Comparison of ENCODE assay signal across 8 cellular contexts in genomic region chr1:164166454-164166853, GRCh38.
A peak's percentile ranks its signal among the peaks of the same experiment; 100 is the strongest.
DNase-seq lines count a peak whose midpoint lies in the region; ATAC-seq and TF ChIP-seq lines count a peak whose summit lies in the region.
"Not testable (repeated sequence)": the region's sequence is repeated elsewhere in the genome, so short reads cannot be mapped to it uniquely, and the experiment has no call there.

No MANE protein-coding gene starts in this region.

- not testable (repeated sequence) for H3K4me2 ChIP-seq in SK-N-SH

- H3K9me2 ChIP-seq in SK-N-SH = not testable (repeated sequence)

- H3K4me1 ChIP-seq in SK-N-SH (ENCODE audit: control insufficient read depth in 1 of 2, insufficient read depth in 2 of 2, low read depth in 1 of 2, low read length in 1 of 2); heart right ventricle; thyroid gland: not testable (repeated sequence)

- H3K27me3 ChIP-seq in SK-N-SH (ENCODE audit: insufficient read depth); heart right ventricle; thyroid gland: not testable (repeated sequence)

- not testable (repeated sequence) for H3K4me3 ChIP-seq in HFF-Myc (replicated peaks; ENCODE audit: low read depth, low read length); SK-N-SH (ENCODE audit: low read depth in 2 of 2, low read length in 1 of 2); choroid plexus epithelial cell (ENCODE audit: low read depth, low read length); heart right ventricle; thyroid gland (replicated peaks in 1 of 3)

- not testable (repeated sequence) for H3K27ac ChIP-seq in C4-2B; SK-N-SH (ENCODE audit: low read depth in 2 of 2, low read length in 1 of 2); heart right ventricle; thyroid gland

- 14% methylated on average over 6 of the region's 6 CpGs for WGBS in SK-N-SH (ENCODE audit: low lambda C conversion rate)
- WGBS in heart right ventricle, 2 donors = 67 to 68% methylated on average over 6 of the region's 6 CpGs
- 68 to 70% methylated on average over 6 of the region's 6 CpGs for WGBS in thyroid gland, 2 donors

- CTCF ChIA-PET in SK-N-SH (lab: Yijun Ruan, JAX) = interaction anchor here (0.9 to 2.2 kb wide), 12 partner anchors 10 to 907 kb away, joined by 3 to 40 read pairs (median 4); no protein-coding TSS in a partner anchor

- not testable (repeated sequence) for TF ChIP-seq POLR2A in thyroid gland (IDR thresholded peaks at IDR 0.05)

- peak in 2 of 8 donors; percentile 47 to 48 for ATAC-seq in heart right ventricle

- not testable (repeated sequence) for H3K79me2 ChIP-seq in SK-N-SH (ENCODE audit: insufficient read depth)

- not testable (repeated sequence) for H3K9ac ChIP-seq in SK-N-SH

- TF ChIP-seq CTCF in C4-2B (conservative IDR thresholded peaks at IDR 0.05) (peak; percentile 87), HFF-Myc (IDR thresholded peaks at IDR 0.05; ENCODE audit: low read depth, low read length, missing control alignments) (peak; percentile 29), SK-N-SH (IDR thresholded peaks at IDR 0.05) (peak; percentile 39), choroid plexus epithelial cell (conservative IDR thresholded peaks at IDR 0.05; ENCODE audit: low read depth, low read length) (peak; percentile 51), heart right ventricle (IDR thresholded peaks at IDR 0.05) (peak in 6 of 9 donors; percentile 23 to 54 (median 48)), thyroid gland (IDR thresholded peaks at IDR 0.05) (peak in 4 of 6 experiments; percentile 17 to 48 (median 38))

- intact Hi-C loops in heart right ventricle (cut with DNase I) = loop anchor here in 1 of 10 donors (10.0 kb wide), 1 partner anchor 908 kb away; no protein-coding TSS in a partner anchor
- intact Hi-C loops in thyroid gland (cut with DNase I) = not testable (repeated sequence)

- peak; percentile 58 for TF ChIP-seq RAD21 in SK-N-SH (IDR thresholded peaks at IDR 0.05; ENCODE audit: low read length)

- H4K20me1 ChIP-seq in SK-N-SH (ENCODE audit: insufficient read depth) = not testable (repeated sequence)

- H2AFZ ChIP-seq in SK-N-SH (ENCODE audit: low read depth) = not testable (repeated sequence)

- POLR2A ChIA-PET in SK-N-SH (lab: Yijun Ruan, JAX) = not testable (repeated sequence)

- not testable (repeated sequence) for H3K36me3 ChIP-seq in SK-N-SH (replicated peaks in 1 of 2; ENCODE audit: control insufficient read depth in 1 of 2, insufficient read depth in 2 of 2, low read length in 1 of 2); heart right ventricle; thyroid gland

- not testable (repeated sequence) for DNase-seq in HFF-Myc (ENCODE audit: extremely low read depth, low read depth)
- DNase-seq in NCI-H2227 (lab: John Stamatoyannopoulos, UW; ENCODE audit: unreplicated experiment) = peak; percentile 10
- DNase-seq in SK-N-SH = peak; percentile 3
- DNase-seq in choroid plexus epithelial cell (ENCODE audit: low read depth) = peak; percentile 40
- peak; percentile 12 to 13 for DNase-seq in heart right ventricle
- DNase-seq in mucosa of gallbladder (ENCODE audit: low spot score) = peak; percentile 24
- peak; percentile 30 to 31 for DNase-seq in thyroid gland

- H3F3A ChIP-seq in SK-N-SH (replicated peaks; ENCODE audit: insufficient read depth) = not testable (repeated sequence)

- H3K9me3 ChIP-seq in SK-N-SH, heart right ventricle, thyroid gland: not testable (repeated sequence)

- not testable (repeated sequence) for TF ChIP-seq EP300 in SK-N-SH (IDR thresholded peaks at IDR 0.05; ENCODE audit: borderline replicate concordance in 1 of 2, low read depth in 1 of 2, low read length in 1 of 2)

TF ChIP-seq in SK-N-SH, 30 proteins besides CTCF, POLR2A, EP300 and RAD21:
- TF ChIP-seq SMC3 (IDR thresholded peaks at IDR 0.05; ENCODE audit: low read depth, low read length) = peak; percentile 45; the same call in 1 of the 2 replicates
TF ChIP-seq in SK-N-SH: peak in this region for 1; not testable (repeated sequence) for 29.

Comparison
In these comparisons a context has a peak if more than half of its experiments do, and no peak if none do; other contexts are left out.
1. CTCF ChIP-seq: peak in every context shown above with its lines; median percentile 87 in C4-2B; 51 in choroid plexus epithelial cell; 48 in heart right ventricle; 39 in SK-N-SH; 38 in thyroid gland; 29 in HFF-Myc.